Comparison of ENCODE assay signal across 25 cellular contexts in genomic region chr6:44712353-44713147, GRCh38.
A peak's percentile ranks its signal among the peaks of the same experiment; 100 is the strongest.
DNase-seq lines count a peak whose midpoint lies in the region; ATAC-seq and TF ChIP-seq lines count a peak whose summit lies in the region.
"Had no signal": no experiment of that assay in that cellular context is flagged by ENCODE, and none has a peak within 500 bp of the region (broad histone marks: within the 10 kb centered on the region; RNA-seq: fewer than 3 reads in every experiment).

No MANE protein-coding gene starts in this region.

- H2BK12ac ChIP-seq in neuronal stem cell (ENCODE audit: low read length), result no peak overlapping the region

- no peaks in the 10 kb centered on the region for H3K9me3 ChIP-seq in HEK293 (ENCODE audit: control insufficient read depth, insufficient read depth, low read depth, low read length)
- no peaks in the 10 kb centered on the region for H3K9me3 ChIP-seq in ectodermal cell (ENCODE audit: control insufficient read depth, low read length)
- peaks cover 0 to 12% of the 10 kb centered on the region in 2 donors for H3K9me3 ChIP-seq in neuronal stem cell (replicated peaks in 1 of 2; ENCODE audit: control insufficient read depth in 2 of 2, insufficient read depth in 1 of 2, low read depth in 1 of 2, low read length in 2 of 2)
- H3K9me3 ChIP-seq: colonic mucosa, gastrocnemius medialis, transverse colon had no signal

- H3K27ac ChIP-seq in HEK293 (ENCODE audit: extremely low read depth, low read depth, low read length), result no peak overlapping the region
- peak overlapping the region; percentile 28 for H3K27ac ChIP-seq in ectodermal cell (ENCODE audit: insufficient read depth, low read depth, low read length, poor library complexity, severe bottlenecking)
- no peak overlapping the region for H3K27ac ChIP-seq in neuronal stem cell (replicated peaks; ENCODE audit: low read length)
- H3K27ac ChIP-seq in dorsolateral prefrontal cortex, result no peak overlapping the region
- H3K27ac ChIP-seq: colonic mucosa, gastrocnemius medialis, transverse colon had no signal

- H2BK5ac ChIP-seq in neuronal stem cell (ENCODE audit: low read length), result no peak overlapping the region

- TF ChIP-seq CTCF in HEK293 (tag by site-specific recombination; IDR thresholded peaks at IDR 0.05) (no peak), dorsolateral prefrontal cortex (IDR thresholded peaks at IDR 0.05 in 54 of 56, conservative IDR thresholded peaks at IDR 0.05 in 2 of 56; ENCODE audit: low read depth in 1 of 56, partially characterized antibody in 56 of 56) (no peak)

- no peaks in the 10 kb centered on the region for H3K79me1 ChIP-seq in neuronal stem cell (ENCODE audit: low read depth, low read length)

- ATAC-seq in GM21786 (IDR thresholded peaks at IDR 0.05; ENCODE audit: unreplicated experiment) (no peak), HG02571 (IDR thresholded peaks at IDR 0.05; ENCODE audit: unreplicated experiment) (no peak), HG03432 (IDR thresholded peaks at IDR 0.05; ENCODE audit: unreplicated experiment) (no peak)
- ATAC-seq: left lobe of liver had no signal

- peak overlapping the region; percentile 61 for H2AFZ ChIP-seq in neuronal stem cell (ENCODE audit: low read length)

- peak overlapping the region; percentile 9 for H4K91ac ChIP-seq in neuronal stem cell (ENCODE audit: low read depth, low read length, poor library complexity)

- H2AK5ac ChIP-seq in neuronal stem cell (ENCODE audit: low read depth, low read length), result peak overlapping the region; percentile 71

- H3K18ac ChIP-seq in neuronal stem cell (ENCODE audit: low read length), result peak overlapping the region; percentile 83

- POLR2A ChIA-PET in HEK293 (lab: Yijun Ruan, JAX), result no interaction called here

- H3K4me3 ChIP-seq in HEK293 (ENCODE audit: low read depth, low read length) (no peak overlapping the region), ectodermal cell (ENCODE audit: insufficient read depth, low read depth, low read length) (no peak overlapping the region), neuronal stem cell (ENCODE audit: low read length in 2 of 2) (no peak overlapping the region), dorsolateral prefrontal cortex (no peak overlapping the region)
- H3K4me3 ChIP-seq: colonic mucosa, gastrocnemius medialis, transverse colon had no signal

- no peak overlapping the region for H2BK120ac ChIP-seq in neuronal stem cell (ENCODE audit: low read depth, low read length)

- intact Hi-C loops in dorsolateral prefrontal cortex (cut with DNase I), result no loop called here

- WGBS in ectodermal cell, 2 experiments, result 58 to 60% methylated on average over 7 of the region's 7 CpGs
- no CpG with 5 or more reads among the region's 7 CpGs for WGBS in neuronal stem cell (ENCODE audit: extremely low coverage in 2 of 2, insufficient read length in 2 of 2, insufficient replicate concordance in 1 of 2), 2 donors

- H3K4me1 ChIP-seq in HEK293 (ENCODE audit: control insufficient read depth, insufficient read depth, low read length) (peaks cover 2% of the 10 kb centered on the region; the same call in 1 of the 2 replicates), ectodermal cell (ENCODE audit: control insufficient read depth, insufficient read depth, low read length) (peaks cover 8% of the 10 kb centered on the region), neuronal stem cell (ENCODE audit: control insufficient read depth in 2 of 2, insufficient read depth in 1 of 2, low read depth in 1 of 2, low read length in 2 of 2) (peaks cover 7 to 12% of the 10 kb centered on the region in 2 donors)
- H3K4me1 ChIP-seq: colonic mucosa, transverse colon had no signal

- no peak overlapping the region for H3K9ac ChIP-seq in neuronal stem cell (ENCODE audit: low read depth, low read length, poor library complexity)

- H3K36me3 ChIP-seq in HEK293 (ENCODE audit: control insufficient read depth in 2 of 2, insufficient read depth in 1 of 2, low read length in 2 of 2) (no peaks in the 10 kb centered on the region), ectodermal cell (ENCODE audit: control insufficient read depth, insufficient read depth, low read length) (no peaks in the 10 kb centered on the region), neuronal stem cell (replicated peaks in 1 of 2; ENCODE audit: control insufficient read depth in 2 of 2, insufficient read depth in 2 of 2, low read length in 2 of 2) (no peaks in the 10 kb centered on the region)
- H3K36me3 ChIP-seq: colonic mucosa, gastrocnemius medialis, transverse colon had no signal

- H2BK15ac ChIP-seq in neuronal stem cell (ENCODE audit: low read length), result no peak overlapping the region

- no peak overlapping the region for H4K8ac ChIP-seq in neuronal stem cell (ENCODE audit: low read depth, low read length)

- no peak overlapping the region for H3K4me2 ChIP-seq in neuronal stem cell (ENCODE audit: insufficient read depth, low read length, poor library complexity, severe bottlenecking)

- H3K14ac ChIP-seq in neuronal stem cell (ENCODE audit: low read length), result no peak overlapping the region

- H3K27me3 ChIP-seq in ectodermal cell (ENCODE audit: control insufficient read depth, insufficient read depth, low read length, poor library complexity, severe bottlenecking) (no peaks in the 10 kb centered on the region), neuronal stem cell (ENCODE audit: control insufficient read depth in 3 of 3, insufficient read depth in 3 of 3, low read depth in 1 of 3, low read length in 3 of 3) (no peaks in the 10 kb centered on the region), dorsolateral prefrontal cortex (peaks cover 0 to 6% (median 0%) of the 10 kb centered on the region in 45 donors)
- H3K27me3 ChIP-seq: colonic mucosa, gastrocnemius medialis, transverse colon had no signal

- H3K4ac ChIP-seq in neuronal stem cell (ENCODE audit: low read length), result no peak overlapping the region

- no peak overlapping the region for H3K23ac ChIP-seq in neuronal stem cell (ENCODE audit: low read depth, low read length, poor library complexity)

- peak; percentile 72 for DNase-seq in SK-N-DZ (ENCODE audit: low spot score)
- DNase-seq in neuronal stem cell (ENCODE audit: low spot score), result no peak
- DNase-seq in dorsolateral prefrontal cortex, result no peak
- DNase-seq: activated B cell treated with CpG ODN at 0.5 μM for 24 hours; activated CD4-positive, alpha-beta T cell treated with anti-CD3 and anti-CD28 coated beads, Interleukin-2, amount 50 U/mL, for 4 hours; activated naive CD4-positive, alpha-beta T cell treated with anti-CD3 and anti-CD28 coated beads, Interleukin-2, amount 10 ng/mL, durations not matched to agents 7 days and 5 days; amniotic stem cell; colonic mucosa; gastrocnemius medialis; GDM1; H9; naive B cell; NCI-H2029; NCI-H2227 treated with DMSO at 0.1 percent for 48 hours; NCI-H774; nucleus accumbens; SW 1271; T1000; transverse colon had no signal

- CTCF ChIA-PET in HEK293 (lab: Yijun Ruan, JAX), result interaction anchor here (2.0 kb wide), 1 partner anchor 57 kb away, joined by 7 read pairs; no protein-coding TSS in a partner anchor

TF ChIP-seq in HEK293, 187 proteins besides CTCF, POLR2A, EP300 and RAD21:
- 0 out of 2 replicates have a peak, but pooled peaks have one; percentile 17 for TF ChIP-seq WT1 (tag by site-specific recombination; IDR thresholded peaks at IDR 0.05)
- peak; percentile 47 for TF ChIP-seq GLIS1 (tag by site-specific recombination; IDR thresholded peaks at IDR 0.05)
- TF ChIP-seq MZF1 (tag by site-specific recombination; IDR thresholded peaks at IDR 0.05; ENCODE audit: borderline replicate concordance), result no peak
- peak; percentile 84 for TF ChIP-seq FEZF1 (tag by site-specific recombination; IDR thresholded peaks at IDR 0.05)
- TF ChIP-seq ZNF341 (tag by site-specific recombination; IDR thresholded peaks at IDR 0.05; ENCODE audit: low read depth), result peak; percentile 33; the same call in 1 of the 2 replicates
- TF ChIP-seq SP3 (tag by site-specific recombination; IDR thresholded peaks at IDR 0.05), result no peak
- TF ChIP-seq ZSCAN23 (tag by site-specific recombination; IDR thresholded peaks at IDR 0.05), result no peak
- TF ChIP-seq ZIC2 (tag by site-specific recombination; IDR thresholded peaks at IDR 0.05), result peak; percentile 89
